Comparison of ENCODE assay signal across 17 cellular contexts in the genomic region with DNA sequence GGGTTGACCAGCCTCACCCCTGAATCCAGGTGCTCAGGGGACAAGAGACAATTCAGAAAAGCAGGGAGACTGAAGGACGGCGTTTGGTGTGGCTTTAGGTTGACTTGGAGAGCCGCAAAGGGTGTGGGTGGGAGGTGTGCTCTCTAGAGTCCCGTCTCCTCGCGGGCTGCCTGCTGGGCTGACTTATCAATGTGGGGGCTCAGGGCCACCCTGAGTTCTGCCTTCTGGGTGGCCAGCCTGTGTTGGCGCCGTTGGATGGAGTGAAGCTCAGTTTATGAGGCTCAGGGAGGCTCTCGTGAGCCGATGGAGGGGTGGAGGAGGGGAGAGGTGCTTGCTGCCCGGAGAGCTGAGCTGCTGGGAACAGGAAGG.
"Had no signal": no experiment of that assay in that cellular context is flagged by ENCODE, and none has a peak within 500 bp of the region (broad histone marks: within the 10 kb centered on the region; RNA-seq: fewer than 3 reads in every experiment).

No MANE protein-coding gene starts in this region.

- H3K27ac Mint-ChIP-seq: activated T-helper 2 cell treated with anti-CD3 and anti-CD28 coated beads, Interferon-gamma antibody, Interleukin-2, Interleukin-4, amounts not matched to agents 10 μg/mL and 5 μg/mL and 100 μg/mL, durations not matched to agents 14 hours and 24 hours and 36 hours; brain; T-helper 1 cell treated with Interleukin-12 subunit alpha and Interleukin-12 subunit beta and Interleukin-4 antibody, amounts not matched to agents 30 μg/mL and 1 μg/mL, for 36 hours had no signal

- ATAC-seq: left colon; mucosa of descending colon; naive thymus-derived CD8-positive, alpha-beta T cell had no signal

- DNase-seq: activated CD4-positive, alpha-beta T cell treated with anti-CD3 and anti-CD28 coated beads, Interleukin-2, amount 50 U/mL, for 1 hour; activated naive CD4-positive, alpha-beta T cell treated with anti-CD3 and anti-CD28 coated beads, Interleukin-2, amount 50 U/mL, for 16 hours; activated T-cell treated with anti-CD3 and anti-CD28 coated beads for 4 hours; amniotic stem cell; dorsolateral prefrontal cortex; esophagus squamous epithelium; foreskin fibroblast; left colon; mucosa of descending colon; naive thymus-derived CD8-positive, alpha-beta T cell; stimulated activated CD4-positive, alpha-beta T cell treated with anti-CD3 and anti-CD28 coated beads, Interleukin-15, amount 100 ng/mL, for 24 hours; stimulated activated CD4-positive, alpha-beta T cell treated with anti-CD3 and anti-CD28 coated beads, Interleukin-4, amount 100 ng/mL, for 24 hours; thyroid gland had no signal

- H3K9me3 Mint-ChIP-seq: activated T-helper 2 cell treated with anti-CD3 and anti-CD28 coated beads, Interferon-gamma antibody, Interleukin-2, Interleukin-4, amounts not matched to agents 10 μg/mL and 5 μg/mL and 100 μg/mL, durations not matched to agents 14 hours and 24 hours and 36 hours had no signal

- H3K4me3 Mint-ChIP-seq: brain; T-helper 1 cell treated with Interleukin-12 subunit alpha and Interleukin-12 subunit beta and Interleukin-4 antibody, amounts not matched to agents 30 μg/mL and 1 μg/mL, for 36 hours had no signal

- H3K4me3 ChIP-seq: dorsolateral prefrontal cortex, esophagus squamous epithelium, lung, mucosa of descending colon, thyroid gland had no signal

- H3K27me3 Mint-ChIP-seq: brain; naive thymus-derived CD8-positive, alpha-beta T cell had no signal
